In the genomic region with DNA sequence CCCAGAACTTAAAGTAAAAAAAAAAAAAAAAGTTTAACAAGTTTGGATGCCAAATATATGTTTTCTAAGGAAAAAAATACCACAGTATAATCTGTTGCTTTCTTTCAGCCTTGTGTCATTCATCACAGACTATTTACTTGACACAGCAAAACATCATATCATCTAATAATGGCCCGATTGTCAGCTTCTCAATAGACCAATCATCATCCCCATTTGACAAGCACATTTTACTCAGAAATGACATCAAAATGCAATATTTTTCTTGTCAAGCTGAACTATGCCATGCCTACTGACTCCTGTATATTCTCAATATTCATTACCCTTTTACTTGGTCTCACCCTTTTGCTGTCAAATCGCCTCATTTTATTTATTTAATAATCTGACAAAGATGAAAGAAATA, we compare ENCODE assay signal across 23 cellular contexts.
"Had no signal": no experiment of that assay in that cellular context is flagged by ENCODE, and none has a peak within 500 bp of the region (broad histone marks: within the 10 kb centered on the region; RNA-seq: fewer than 3 reads in every experiment).

No MANE protein-coding gene starts in this region.

- DNase-seq: colonic mucosa; cortex of kidney; dermis blood vessel endothelial cell; dorsolateral prefrontal cortex; effector CD4-positive, alpha-beta T cell; effector CD8-positive, alpha-beta T cell; effector memory CD4-positive, alpha-beta T cell; effector memory CD8-positive, alpha-beta T cell; endodermal cell; erythroblast; esophagus squamous epithelium; foreskin fibroblast; foreskin keratinocyte; foreskin melanocyte; gastrocnemius medialis; glutamatergic neuron; head of caudate nucleus; heart left ventricle; heart right ventricle had no signal

- H3K27ac ChIP-seq: colonic mucosa, coronary artery, dorsolateral prefrontal cortex, epithelial cell of prostate, esophagus muscularis mucosa, esophagus squamous epithelium, foreskin keratinocyte, gastrocnemius medialis, gastroesophageal sphincter, heart left ventricle, heart right ventricle had no signal

- H3K4me3 ChIP-seq: colonic mucosa, coronary artery, dorsolateral prefrontal cortex, esophagus muscularis mucosa, esophagus squamous epithelium, gastrocnemius medialis, gastroesophageal sphincter, heart left ventricle, heart right ventricle had no signal

- H3K9me3 ChIP-seq: colonic mucosa, esophagus muscularis mucosa, esophagus squamous epithelium, gastrocnemius medialis, gastroesophageal sphincter, heart left ventricle, heart right ventricle had no signal

- H3K27me3 ChIP-seq: colonic mucosa, dorsolateral prefrontal cortex, esophagus muscularis mucosa, esophagus squamous epithelium, foreskin keratinocyte, gastrocnemius medialis, gastroesophageal sphincter, heart left ventricle, heart right ventricle had no signal

- H3K36me3 ChIP-seq: colonic mucosa, esophagus muscularis mucosa, esophagus squamous epithelium, gastrocnemius medialis, gastroesophageal sphincter, heart left ventricle, heart right ventricle had no signal
